In the genomic region with DNA sequence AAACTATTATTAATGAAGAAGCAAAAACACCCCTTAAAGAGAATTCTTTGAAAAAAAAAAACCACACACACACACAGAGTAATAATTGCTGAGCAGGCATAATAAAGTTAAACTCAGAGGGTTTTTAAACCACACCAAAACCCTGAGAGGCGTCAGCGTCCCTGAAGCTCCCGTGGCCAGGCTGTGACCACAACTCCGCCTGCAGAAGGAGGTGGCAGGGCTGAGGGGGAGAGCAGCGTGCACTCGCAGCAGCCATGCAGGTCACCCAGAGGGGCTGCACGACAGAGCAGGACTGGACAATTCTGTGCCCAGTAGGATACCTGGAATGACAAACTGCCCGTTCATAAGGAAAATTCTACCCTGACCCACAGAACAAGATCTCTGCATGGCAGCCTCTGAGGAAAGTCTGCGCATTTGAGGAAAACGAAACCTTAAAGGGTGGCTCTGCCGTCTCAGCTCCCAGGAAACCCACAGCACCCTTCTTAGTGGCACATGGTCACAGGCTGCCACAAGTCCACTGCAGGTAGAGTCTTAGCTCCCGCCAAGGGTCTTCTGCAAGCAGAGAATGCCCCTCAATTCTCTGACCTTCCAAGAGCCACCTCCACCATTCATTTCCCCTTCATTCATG, we compare ENCODE assay signal across 8 cellular contexts. TPM values are rescaled to one million over a fixed set of nuclear protein-coding genes. Genes with fewer than 3 reads are reported as not detected.
DNase-seq lines count a peak whose midpoint lies in the region; ATAC-seq and TF ChIP-seq lines count a peak whose summit lies in the region.

No MANE protein-coding gene starts in this region.

- H2BK120ac ChIP-seq in IMR-90 (ENCODE audit: low read depth, low read length), result no peak overlapping the region

- no peaks in the 10 kb centered on the region for H3K36me3 Mint-ChIP-seq in CD4-positive, CD25-positive, alpha-beta regulatory T cell

- peaks cover 10% of the 10 kb centered on the region for H3K4me1 ChIP-seq in CD4-positive, CD25-positive, alpha-beta regulatory T cell (ENCODE audit: control insufficient read depth, insufficient read depth, low read length, poor library complexity, severe bottlenecking)
- H3K4me1 ChIP-seq in IMR-90 (ENCODE audit: control insufficient read depth, insufficient read depth, low read length), result peaks cover 11% of the 10 kb centered on the region; the same call in 1 of the 2 replicates
- H3K4me1 ChIP-seq in hepatocyte (ENCODE audit: insufficient read depth), result peaks cover 60% of the 10 kb centered on the region

- no peak overlapping the region for H2BK5ac ChIP-seq in IMR-90 (ENCODE audit: low read depth, low read length, poor library complexity, severe bottlenecking)

- BruUV-seq in IMR-90 (replicated peaks; lab: Mats Ljungman, UMichigan), result no TSS peak

- H2AK5ac ChIP-seq in IMR-90 (ENCODE audit: low read depth, low read length), result no peak overlapping the region

- intact Hi-C loops in IMR-90 (cut with micrococcal nuclease), result no loop called here

- dilution Hi-C loops in IMR-90 (cut with HindIII; ENCODE audit: low sequenced_read_pairs, unreplicated experiment), result no loop called here

- no peak overlapping the region for H2AK9ac ChIP-seq in IMR-90 (replicated peaks; ENCODE audit: low read depth, low read length, poor library complexity)

- H2AFZ ChIP-seq in IMR-90 (replicated peaks; ENCODE audit: low read length, poor library complexity) (no peak overlapping the region), hepatocyte (no peak overlapping the region)

- no peak for TF ChIP-seq RAD21 in IMR-90 (IDR thresholded peaks at IDR 0.05; ENCODE audit: low read length)

- H3K23ac ChIP-seq in IMR-90 (ENCODE audit: low read depth, low read length), result no peak overlapping the region

- no peaks in the 10 kb centered on the region for H3K27me3 Mint-ChIP-seq in CD4-positive, CD25-positive, alpha-beta regulatory T cell

- H3K79me2 ChIP-seq in hepatocyte, result peaks cover 82% of the 10 kb centered on the region

- no peak overlapping the region for H3K4ac ChIP-seq in IMR-90 (ENCODE audit: low read depth, low read length)

- peak overlapping the region; percentile 77 for H3K4me3 ChIP-seq in CD4-positive, CD25-positive, alpha-beta regulatory T cell (ENCODE audit: low read depth, low read length)
- H3K4me3 ChIP-seq in IMR-90 (ENCODE audit: insufficient read depth, low read depth, low read length) (no peak overlapping the region), hepatocyte (no peak overlapping the region)

- no peaks in the 10 kb centered on the region for H3K9me3 Mint-ChIP-seq in CD4-positive, CD25-positive, alpha-beta regulatory T cell

- H4K20me1 ChIP-seq in IMR-90 (ENCODE audit: insufficient read depth, low read length), result peaks cover 17% of the 10 kb centered on the region; the same call in 1 of the 2 replicates
- H4K20me1 ChIP-seq in hepatocyte (ENCODE audit: insufficient read depth, poor library complexity, severe bottlenecking), result peaks cover 2% of the 10 kb centered on the region

- WGBS in IMR-90 (ENCODE audit: extremely low coverage in 2 of 2, insufficient read length in 1 of 2), 2 experiments, result no CpG with 5 or more reads among the region's 12 CpGs
- WGBS in hepatocyte (ENCODE audit: low lambda C conversion rate, missing lambda C conversion rate), result 41% methylated on average over 12 of the region's 12 CpGs

- peaks cover 2% of the 10 kb centered on the region for H3K27me3 ChIP-seq in CD4-positive, CD25-positive, alpha-beta regulatory T cell (ENCODE audit: control insufficient read depth, insufficient read depth, low read length)
- no peaks in the 10 kb centered on the region for H3K27me3 ChIP-seq in IMR-90 (ENCODE audit: control insufficient read depth, insufficient read depth, low read length)
- no peaks in the 10 kb centered on the region for H3K27me3 ChIP-seq in hepatocyte

- TF ChIP-seq POLR2A in IMR-90 (IDR thresholded peaks at IDR 0.05; ENCODE audit: low read depth, low read length), result no peak

- H3K14ac ChIP-seq in IMR-90 (replicated peaks; ENCODE audit: low read depth, low read length), result no peak overlapping the region

- no peak overlapping the region for H2BK20ac ChIP-seq in IMR-90 (ENCODE audit: low read depth, low read length)

- no peak overlapping the region for H4K91ac ChIP-seq in IMR-90 (ENCODE audit: insufficient read depth, low read depth, low read length)

- H3K56ac ChIP-seq in IMR-90 (ENCODE audit: extremely low read depth, insufficient read depth, low read length), result no peak overlapping the region

- POLR2A ChIA-PET in IMR-90 (lab: Charles Lee; ENCODE audit: unreplicated experiment), result no interaction called here

- peaks cover 0 to 4% (median 1%) of the 10 kb centered on the region in 4 donors for H3K4me1 Mint-ChIP-seq in CD4-positive, CD25-positive, alpha-beta regulatory T cell

- H3K4me3 Mint-ChIP-seq in CD4-positive, CD25-positive, alpha-beta regulatory T cell, result no peak overlapping the region

- no peak overlapping the region for H3K27ac Mint-ChIP-seq in CD4-positive, CD25-positive, alpha-beta regulatory T cell

- ATAC-seq in CD4-positive, CD25-positive, alpha-beta regulatory T cell (ENCODE audit: low read depth in 2 of 2), result peak; percentile 31 to 56
- no peak for ATAC-seq in IMR-90 (ENCODE audit: low read depth)
- ATAC-seq in omental fat pad (ENCODE audit: low FRiP score), result no peak
- no peak for ATAC-seq in HG02938 (IDR thresholded peaks at IDR 0.05; ENCODE audit: unreplicated experiment)

- no peaks in the 10 kb centered on the region for H3K9me2 ChIP-seq in hepatocyte (replicated peaks; ENCODE audit: insufficient read depth)

- peaks cover 14% of the 10 kb centered on the region for H3K9me1 ChIP-seq in IMR-90 (ENCODE audit: insufficient read depth, low read length)

- peak in 2 of 3 donors; percentile 5 to 79 for DNase-seq in CD4-positive, CD25-positive, alpha-beta regulatory T cell
- DNase-seq in IMR-90 (no peak), activated T-cell treated with anti-CD3 and anti-CD28 coated beads for 48 hours (ENCODE audit: low read depth) (peak; percentile 18), hepatocyte (ENCODE audit: low spot score) (no peak), omental fat pad (ENCODE audit: low spot score) (no peak), NCI-H748 treated with DMSO at 0.1 percent for 48 hours (lab: John Stamatoyannopoulos, UW) (no peak)
- DNase-seq in stimulated activated CD8-positive, alpha-beta memory T cell treated with anti-CD3 and anti-CD28 coated beads, Interleukin-12 subunit alpha, Interleukin-12 subunit beta, amount 100 ng/mL, for 1 hour (ENCODE audit: low read depth), result peak; percentile 13

- H3K27ac ChIP-seq in CD4-positive, CD25-positive, alpha-beta regulatory T cell (ENCODE audit: insufficient read depth, low read length, poor library complexity, severe bottlenecking), result no peak overlapping the region
- no peak overlapping the region for H3K27ac ChIP-seq in IMR-90 (ENCODE audit: insufficient read depth, low read length)
- peak overlapping the region; percentile 2 for H3K27ac ChIP-seq in hepatocyte

- H3K4me2 ChIP-seq in IMR-90 (ENCODE audit: low read depth, low read length) (peak overlapping the region; percentile 8; the same call in 1 of the 2 replicates), hepatocyte (peak overlapping the region; percentile 76)

- H3K79me1 ChIP-seq in IMR-90 (ENCODE audit: low read depth in 1 of 2, low read length in 2 of 2), result peaks cover 5 to 12% of the 10 kb centered on the region in 2 experiments; a peak in 2 of 4 replicates

- in situ Hi-C loops in IMR-90 (cut with MboI; ENCODE audit: low sequenced_read_pairs), result no loop called here

- H3K36me3 ChIP-seq in CD4-positive, CD25-positive, alpha-beta regulatory T cell (ENCODE audit: control insufficient read depth, insufficient read depth, low read length), result no peaks in the 10 kb centered on the region
- no peaks in the 10 kb centered on the region for H3K36me3 ChIP-seq in IMR-90 (ENCODE audit: control insufficient read depth, insufficient read depth, low read length)
- H3K36me3 ChIP-seq in hepatocyte (replicated peaks; ENCODE audit: insufficient read depth, low read depth), result no peaks in the 10 kb centered on the region

- CTCF ChIA-PET in IMR-90 (lab: Yijun Ruan, JAX), result no interaction called here

- no peak overlapping the region for H3K18ac ChIP-seq in IMR-90 (ENCODE audit: low read depth, low read length)

- no peak overlapping the region for H2BK15ac ChIP-seq in IMR-90 (ENCODE audit: low read depth, low read length)

- H3K9ac ChIP-seq in IMR-90 (ENCODE audit: low read depth, low read length), result no peak overlapping the region

- H4K5ac ChIP-seq in IMR-90 (ENCODE audit: low read depth, low read length), result no peak overlapping the region

- no peaks in the 10 kb centered on the region for H3K9me3 ChIP-seq in CD4-positive, CD25-positive, alpha-beta regulatory T cell (ENCODE audit: control insufficient read depth in 2 of 2, low read length in 2 of 2)
- H3K9me3 ChIP-seq in IMR-90 (ENCODE audit: control insufficient read depth, insufficient read depth, low read length) (no peaks in the 10 kb centered on the region), hepatocyte (ENCODE audit: low read depth) (no peaks in the 10 kb centered on the region)

- H4K8ac ChIP-seq in IMR-90 (ENCODE audit: low read depth in 2 of 2, low read length in 2 of 2), result no peak overlapping the region

- TF ChIP-seq CTCF in IMR-90 (conservative IDR thresholded peaks at IDR 0.05; ENCODE audit: low read depth, low read length) (no peak), hepatocyte (IDR thresholded peaks at IDR 0.05; ENCODE audit: poor library complexity) (no peak), omental fat pad (IDR thresholded peaks at IDR 0.05) (no peak)

TF ChIP-seq in IMR-90, 13 proteins besides CTCF, POLR2A, EP300 and RAD21:
- TF ChIP-seq MAZ (IDR thresholded peaks at IDR 0.05; ENCODE audit: borderline replicate concordance, low read depth, low read length) (no peak), BHLHE40 (IDR thresholded peaks at IDR 0.05; ENCODE audit: low read depth, low read length) (no peak), NFE2L2 (IDR thresholded peaks at IDR 0.05; ENCODE audit: low read depth, low read length) (no peak), MAFK (IDR thresholded peaks at IDR 0.05; ENCODE audit: low read depth, low read length) (peak; percentile 95)
- TF ChIP-seq, protein P1, sequence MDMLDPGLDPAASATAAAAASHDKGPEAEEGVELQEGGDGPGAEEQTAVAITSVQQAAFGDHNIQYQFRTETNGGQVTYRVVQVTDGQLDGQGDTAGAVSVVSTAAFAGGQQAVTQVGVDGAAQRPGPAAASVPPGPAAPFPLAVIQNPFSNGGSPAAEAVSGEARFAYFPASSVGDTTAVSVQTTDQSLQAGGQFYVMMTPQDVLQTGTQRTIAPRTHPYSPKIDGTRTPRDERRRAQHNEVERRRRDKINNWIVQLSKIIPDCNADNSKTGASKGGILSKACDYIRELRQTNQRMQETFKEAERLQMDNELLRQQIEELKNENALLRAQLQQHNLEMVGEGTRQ (IDR thresholded peaks at IDR 0.05; ENCODE audit: low read depth, low read length), result no peak

RNA-seq across cellular contexts. Expression of gene ROR2, which starts 44.0 kb away (rescaled TPM):
- total RNA-seq in CD4-positive, CD25-positive, alpha-beta regulatory T cell, result 0.12 TPM
- not detected for polyA plus RNA-seq in CD4-positive, CD25-positive, alpha-beta regulatory T cell
- total RNA-seq in IMR-90 (2012; rRNA removed), result 2.2 and 2.3 TPM in 2 replicates
- 3.5 and 4.8 TPM in 2 replicates for polyA plus RNA-seq in IMR-90 (2012; rRNA removed)
- 2.1 and 6.8 TPM in 2 replicates for polyA plus RNA-seq in IMR-90 (2012; cell fraction: cytosol; rRNA removed)
- 3.8 and 5.3 TPM in 2 replicates for polyA plus RNA-seq in IMR-90 (2012; cell fraction: nucleus; rRNA removed; ENCODE audit: low replicate concordance)
- total RNA-seq in hepatocyte, result 24.7 and 29.5 TPM in 2 replicates
- 21.4 and 25.6 TPM in 2 replicates for polyA plus RNA-seq in hepatocyte
- 10 to 100 TPM in 2 of 4 donors, 1 to 10 TPM in 2; 6.3 to 32.2 (median 15.1) TPM for total RNA-seq in omental fat pad

Comparison
In these comparisons a context has a peak if more than half of its experiments do, and no peak if none do; other contexts are left out.
1. ATAC-seq: peak in CD4-positive, CD25-positive, alpha-beta regulatory T cell (2 of 2); none in IMR-90 (single experiment), omental fat pad (single experiment) and HG02938 (single experiment).
2. DNase-seq: peak in CD4-positive, CD25-positive, alpha-beta regulatory T cell (2 of 3), activated T-cell treated with anti-CD3 and anti-CD28 coated beads for 48 hours (single experiment) and stimulated activated CD8-positive, alpha-beta memory T cell treated with anti-CD3 and anti-CD28 coated beads, Interleukin-12 subunit alpha, Interleukin-12 subunit beta, amount 100 ng/mL, for 1 hour (single experiment); none in IMR-90 (single experiment), hepatocyte (single experiment), omental fat pad (single experiment) and NCI-H748 treated with DMSO at 0.1 percent for 48 hours (single experiment).